Comparison of ENCODE assay signal across 7 cellular contexts in genomic region chr10:113027574-113028392, GRCh38.
DNase-seq lines count a peak whose midpoint lies in the region; TF ChIP-seq lines count a peak whose summit lies in the region.

No MANE protein-coding gene starts in this region.

- TF ChIP-seq CTCF in dorsolateral prefrontal cortex (IDR thresholded peaks at IDR 0.05 in 54 of 56, conservative IDR thresholded peaks at IDR 0.05 in 2 of 56; ENCODE audit: low read depth in 1 of 56, partially characterized antibody in 56 of 56) (no peak), liver (IDR thresholded peaks at IDR 0.05; ENCODE audit: low read depth, low read length, missing input control) (no peak), tibial artery (IDR thresholded peaks at IDR 0.05) (no peak)

- peaks cover 46% of the 10 kb centered on the region for H3K27me3 Mint-ChIP-seq in activated naive CD4-positive, alpha-beta T cell treated with anti-CD3 and anti-CD28 coated beads, Interleukin-2, amount 10 ng/mL, durations not matched to agents 7 days and 5 days

- no peak overlapping the region for H3K9ac ChIP-seq in liver (ENCODE audit: low read depth in 1 of 2, low read length in 2 of 2)

- H3K36me3 ChIP-seq in liver (ENCODE audit: control insufficient read depth in 4 of 4, insufficient read depth in 3 of 4, low read depth in 1 of 4, low read length in 3 of 4), result no peaks in the 10 kb centered on the region
- no peaks in the 10 kb centered on the region for H3K36me3 ChIP-seq in tibial artery

- CTCF ChIA-PET in activated naive CD4-positive, alpha-beta T cell treated with anti-CD3 and anti-CD28 coated beads, Interleukin-2, amount 10 ng/mL, durations not matched to agents 7 days and 5 days (lab: Charles Lee), result no interaction called here

- no peak for TF ChIP-seq RAD21 in liver (IDR thresholded peaks at IDR 0.05)

- 64% methylated on average over 13 of the region's 13 CpGs for WGBS in liver

- H3K27ac ChIP-seq in dorsolateral prefrontal cortex (peak overlapping the region in 29 of 59 donors; percentile 7 to 64 (median 30)), liver (ENCODE audit: low read depth in 1 of 2, low read length in 2 of 2) (peak overlapping the region; percentile 3 to 13), tibial artery (peak overlapping the region; percentile 46 to 80)

- peak; percentile 12 for DNase-seq in NCI-H524 treated with DMSO at 0.1 percent for 48 hours (lab: John Stamatoyannopoulos, UW)
- no peak for DNase-seq in dorsolateral prefrontal cortex
- no peak for DNase-seq in tibial artery
- DNase-seq in activated naive CD4-positive, alpha-beta T cell treated with anti-CD3 and anti-CD28 coated beads, Interleukin-2, amount 10 ng/mL, durations not matched to agents 7 days and 5 days, result no peak
- no peak for DNase-seq in DMS53 treated with DMSO at 0.1 percent for 48 hours (lab: John Stamatoyannopoulos, UW; ENCODE audit: unreplicated experiment)
- DNase-seq in activated naive CD4-positive, alpha-beta T cell treated with Interleukin-2 at 50 U/mL for 16 hours, result no peak

- H3K27me3 ChIP-seq in dorsolateral prefrontal cortex (no peaks in the 10 kb centered on the region), liver (ENCODE audit: control insufficient read depth in 4 of 4, insufficient read depth in 4 of 4, low read length in 3 of 4) (no peaks in the 10 kb centered on the region), tibial artery (no peaks in the 10 kb centered on the region)

- intact Hi-C loops in dorsolateral prefrontal cortex (cut with DNase I) (no loop called here), tibial artery (cut with DNase I; ENCODE audit: low total_unique reads) (loop anchor here (5.0 to 10.0 kb wide), 2 partner anchors 40 to 73 kb away; partner anchors contain the start of gene TCF7L2)

- peaks cover 6 to 18% (median 15%) of the 10 kb centered on the region in 4 donors for H3K4me1 ChIP-seq in liver (ENCODE audit: control insufficient read depth in 4 of 4, insufficient read depth in 4 of 4, low read length in 3 of 4)
- H3K4me1 ChIP-seq in tibial artery, result peaks cover 0 to 86% (median 54%) of the 10 kb centered on the region in 4 donors

- no peaks in the 10 kb centered on the region for H3K36me3 Mint-ChIP-seq in activated naive CD4-positive, alpha-beta T cell treated with anti-CD3 and anti-CD28 coated beads, Interleukin-2, amount 10 ng/mL, durations not matched to agents 7 days and 5 days

- H3K9me3 ChIP-seq in liver (ENCODE audit: control insufficient read depth in 4 of 4, low read length in 3 of 4), result no peaks in the 10 kb centered on the region
- no peaks in the 10 kb centered on the region for H3K9me3 ChIP-seq in tibial artery

- H3K27ac Mint-ChIP-seq in activated naive CD4-positive, alpha-beta T cell treated with anti-CD3 and anti-CD28 coated beads, Interleukin-2, amount 10 ng/mL, durations not matched to agents 7 days and 5 days, result no peak overlapping the region

- H3K9me3 Mint-ChIP-seq in activated naive CD4-positive, alpha-beta T cell treated with anti-CD3 and anti-CD28 coated beads, Interleukin-2, amount 10 ng/mL, durations not matched to agents 7 days and 5 days, result no peaks in the 10 kb centered on the region

- no peaks in the 10 kb centered on the region for H3K4me1 Mint-ChIP-seq in activated naive CD4-positive, alpha-beta T cell treated with anti-CD3 and anti-CD28 coated beads, Interleukin-2, amount 10 ng/mL, durations not matched to agents 7 days and 5 days

- no peak overlapping the region for H3K4me3 Mint-ChIP-seq in activated naive CD4-positive, alpha-beta T cell treated with anti-CD3 and anti-CD28 coated beads, Interleukin-2, amount 10 ng/mL, durations not matched to agents 7 days and 5 days

- peak overlapping the region in 47 of 59 donors; percentile 2 to 54 (median 29) for H3K4me3 ChIP-seq in dorsolateral prefrontal cortex
- H3K4me3 ChIP-seq in liver (ENCODE audit: low read depth in 1 of 3, low read length in 3 of 3), result no peak overlapping the region
- peak overlapping the region; percentile 4 to 6 for H3K4me3 ChIP-seq in tibial artery

TF ChIP-seq in liver, 16 proteins besides CTCF, POLR2A, EP300 and RAD21:
- TF ChIP-seq HNF4G (IDR thresholded peaks at IDR 0.05) (no peak), MAX (IDR thresholded peaks at IDR 0.05) (no peak), RXRA (IDR thresholded peaks at IDR 0.05) (no peak), NR2F2 (IDR thresholded peaks at IDR 0.05) (no peak), HNF4A (conservative IDR thresholded peaks at IDR 0.05) (no peak), SP1 (IDR thresholded peaks at IDR 0.05) (no peak), JUND (IDR thresholded peaks at IDR 0.05) (no peak), GABPA (IDR thresholded peaks at IDR 0.05 in 1 of 2, conservative IDR thresholded peaks at IDR 0.05 in 1 of 2) (no peak), FOXA2 (IDR thresholded peaks at IDR 0.05) (no peak), EGR1 (IDR thresholded peaks at IDR 0.05; ENCODE audit: low read depth in 2 of 2) (no peak), ZBTB33 (IDR thresholded peaks at IDR 0.05) (no peak), YY1 (IDR thresholded peaks at IDR 0.05) (no peak), REST (IDR thresholded peaks at IDR 0.05) (no peak), ATF3 (IDR thresholded peaks at IDR 0.05) (no peak), TAF1 (conservative IDR thresholded peaks at IDR 0.05) (no peak), FOXA1 (IDR thresholded peaks at IDR 0.05) (no peak)

Comparison
In these comparisons a context has a peak if more than half of its experiments do, and no peak if none do; other contexts are left out.
1. H3K4me3 ChIP-seq: peak in dorsolateral prefrontal cortex (47 of 59) and tibial artery (2 of 2); none in liver (0 of 3).